Comparison of ENCODE assay signal across 2 cellular contexts in the genomic region with DNA sequence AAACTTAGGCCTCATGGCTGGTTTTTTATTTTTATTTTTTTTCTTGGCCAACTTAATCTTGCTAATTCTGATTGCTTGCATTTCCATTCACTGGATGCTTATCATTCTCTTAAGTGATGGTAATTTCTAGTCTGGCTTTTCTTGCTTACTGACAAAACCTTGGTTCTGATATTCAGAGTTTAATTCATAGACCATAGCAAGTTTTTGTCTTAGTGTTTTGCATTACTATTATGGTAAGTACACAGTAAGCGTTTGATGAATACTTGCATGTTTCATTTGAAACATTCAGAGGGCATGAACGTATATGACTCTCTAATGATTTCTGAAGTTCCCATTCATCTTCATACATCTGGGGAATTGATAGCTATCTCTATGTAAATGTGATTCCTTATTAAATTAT.
TF ChIP-seq lines count a peak whose summit lies in the region.

No MANE protein-coding gene starts in this region.

TF ChIP-seq in GM23338, 12 proteins besides CTCF, POLR2A, EP300 and RAD21 (continued from another document):
- TF ChIP-seq, protein P1, sequence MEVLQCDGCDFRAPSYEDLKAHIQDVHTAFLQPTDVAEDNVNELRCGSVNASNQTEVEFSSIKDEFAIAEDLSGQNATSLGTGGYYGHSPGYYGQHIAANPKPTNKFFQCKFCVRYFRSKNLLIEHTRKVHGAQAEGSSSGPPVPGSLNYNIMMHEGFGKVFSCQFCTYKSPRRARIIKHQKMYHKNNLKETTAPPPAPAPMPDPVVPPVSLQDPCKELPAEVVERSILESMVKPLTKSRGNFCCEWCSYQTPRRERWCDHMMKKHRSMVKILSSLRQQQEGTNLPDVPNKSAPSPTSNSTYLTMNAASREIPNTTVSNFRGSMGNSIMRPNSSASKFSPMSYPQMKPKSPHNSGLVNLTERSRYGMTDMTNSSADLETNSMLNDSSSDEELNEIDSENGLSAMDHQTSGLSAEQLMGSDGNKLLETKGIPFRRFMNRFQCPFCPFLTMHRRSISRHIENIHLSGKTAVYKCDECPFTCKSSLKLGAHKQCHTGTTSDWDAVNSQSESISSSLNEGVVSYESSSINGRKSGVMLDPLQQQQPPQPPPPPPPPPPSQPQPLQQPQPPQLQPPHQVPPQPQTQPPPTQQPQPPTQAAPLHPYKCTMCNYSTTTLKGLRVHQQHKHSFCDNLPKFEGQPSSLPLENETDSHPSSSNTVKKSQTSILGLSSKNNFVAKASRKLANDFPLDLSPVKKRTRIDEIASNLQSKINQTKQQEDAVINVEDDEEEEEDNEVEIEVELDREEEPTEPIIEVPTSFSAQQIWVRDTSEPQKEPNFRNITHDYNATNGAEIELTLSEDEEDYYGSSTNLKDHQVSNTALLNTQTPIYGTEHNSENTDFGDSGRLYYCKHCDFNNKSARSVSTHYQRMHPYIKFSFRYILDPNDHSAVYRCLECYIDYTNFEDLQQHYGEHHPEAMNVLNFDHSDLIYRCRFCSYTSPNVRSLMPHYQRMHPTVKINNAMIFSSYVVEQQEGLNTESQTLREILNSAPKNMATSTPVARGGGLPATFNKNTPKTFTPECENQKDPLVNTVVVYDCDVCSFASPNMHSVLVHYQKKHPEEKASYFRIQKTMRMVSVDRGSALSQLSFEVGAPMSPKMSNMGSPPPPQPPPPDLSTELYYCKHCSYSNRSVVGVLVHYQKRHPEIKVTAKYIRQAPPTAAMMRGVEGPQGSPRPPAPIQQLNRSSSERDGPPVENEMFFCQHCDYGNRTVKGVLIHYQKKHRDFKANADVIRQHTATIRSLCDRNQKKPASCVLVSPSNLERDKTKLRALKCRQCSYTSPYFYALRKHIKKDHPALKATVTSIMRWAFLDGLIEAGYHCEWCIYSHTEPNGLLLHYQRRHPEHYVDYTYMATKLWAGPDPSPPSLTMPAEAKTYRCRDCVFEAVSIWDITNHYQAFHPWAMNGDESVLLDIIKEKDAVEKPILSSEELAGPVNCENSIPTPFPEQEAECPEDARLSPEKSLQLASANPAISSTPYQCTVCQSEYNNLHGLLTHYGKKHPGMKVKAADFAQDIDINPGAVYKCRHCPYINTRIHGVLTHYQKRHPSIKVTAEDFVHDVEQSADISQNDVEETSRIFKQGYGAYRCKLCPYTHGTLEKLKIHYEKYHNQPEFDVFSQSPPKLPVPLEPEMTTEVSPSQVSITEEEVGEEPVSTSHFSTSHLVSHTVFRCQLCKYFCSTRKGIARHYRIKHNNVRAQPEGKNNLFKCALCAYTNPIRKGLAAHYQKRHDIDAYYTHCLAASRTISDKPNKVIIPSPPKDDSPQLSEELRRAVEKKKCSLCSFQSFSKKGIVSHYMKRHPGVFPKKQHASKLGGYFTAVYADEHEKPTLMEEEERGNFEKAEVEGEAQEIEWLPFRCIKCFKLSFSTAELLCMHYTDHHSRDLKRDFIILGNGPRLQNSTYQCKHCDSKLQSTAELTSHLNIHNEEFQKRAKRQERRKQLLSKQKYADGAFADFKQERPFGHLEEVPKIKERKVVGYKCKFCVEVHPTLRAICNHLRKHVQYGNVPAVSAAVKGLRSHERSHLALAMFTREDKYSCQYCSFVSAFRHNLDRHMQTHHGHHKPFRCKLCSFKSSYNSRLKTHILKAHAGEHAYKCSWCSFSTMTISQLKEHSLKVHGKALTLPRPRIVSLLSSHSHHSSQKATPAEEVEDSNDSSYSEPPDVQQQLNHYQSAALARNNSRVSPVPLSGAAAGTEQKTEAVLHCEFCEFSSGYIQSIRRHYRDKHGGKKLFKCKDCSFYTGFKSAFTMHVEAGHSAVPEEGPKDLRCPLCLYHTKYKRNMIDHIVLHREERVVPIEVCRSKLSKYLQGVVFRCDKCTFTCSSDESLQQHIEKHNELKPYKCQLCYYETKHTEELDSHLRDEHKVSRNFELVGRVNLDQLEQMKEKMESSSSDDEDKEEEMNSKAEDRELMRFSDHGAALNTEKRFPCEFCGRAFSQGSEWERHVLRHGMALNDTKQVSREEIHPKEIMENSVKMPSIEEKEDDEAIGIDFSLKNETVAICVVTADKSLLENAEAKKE (CRISPR knock-in tag; IDR thresholded peaks at IDR 0.05), result no peak
- no peak for TF ChIP-seq NANOG (IDR thresholded peaks at IDR 0.05; ENCODE audit: borderline replicate concordance)
- no peak for TF ChIP-seq POLR2AphosphoS5 (IDR thresholded peaks at IDR 0.05; ENCODE audit: low read depth)
- TF ChIP-seq REST (IDR thresholded peaks at IDR 0.05; ENCODE audit: unreplicated experiment), result no peak
- no peak for TF ChIP-seq STAT1 (IDR thresholded peaks at IDR 0.05; ENCODE audit: unreplicated experiment)
- TF ChIP-seq EZH2phosphoT487 (IDR thresholded peaks at IDR 0.05; ENCODE audit: unreplicated experiment), result no peak
- no peak for TF ChIP-seq EZH2 (IDR thresholded peaks at IDR 0.05; ENCODE audit: low read depth, unreplicated experiment)
- no peak for TF ChIP-seq ETS1 (IDR thresholded peaks at IDR 0.05)
- TF ChIP-seq CREB1 (CRISPR knock-in tag; IDR thresholded peaks at IDR 0.05; ENCODE audit: low read depth), result no peak
- TF ChIP-seq JUNB (IDR thresholded peaks at IDR 0.05; ENCODE audit: unreplicated experiment), result no peak

TF ChIP-seq in WTC11, 78 proteins besides CTCF, POLR2A, EP300 and RAD21 (continued from another document):
- TF ChIP-seq EMX1 (CRISPR knock-in tag; IDR thresholded peaks at IDR 0.05) (no peak), SMAD4 (CRISPR knock-in tag; IDR thresholded peaks at IDR 0.05) (no peak), ZMAT4 (CRISPR knock-in tag; IDR thresholded peaks at IDR 0.05) (no peak), AR (CRISPR knock-in tag; IDR thresholded peaks at IDR 0.05) (no peak), FOXP4 (CRISPR knock-in tag; IDR thresholded peaks at IDR 0.05) (no peak), TEAD1 (CRISPR knock-in tag; IDR thresholded peaks at IDR 0.05) (no peak), ZNF396 (CRISPR knock-in tag; IDR thresholded peaks at IDR 0.05; ENCODE audit: borderline replicate concordance) (no peak), GRHL2 (CRISPR knock-in tag; IDR thresholded peaks at IDR 0.05; ENCODE audit: insufficient replicate concordance, severe bottlenecking) (no peak), FOXP1 (CRISPR knock-in tag; IDR thresholded peaks at IDR 0.05; ENCODE audit: borderline replicate concordance) (no peak), ELF4 (CRISPR knock-in tag; IDR thresholded peaks at IDR 0.05; ENCODE audit: low read depth) (no peak), ZNF121 (CRISPR knock-in tag; IDR thresholded peaks at IDR 0.05) (no peak)
- TF ChIP-seq, protein P2, sequence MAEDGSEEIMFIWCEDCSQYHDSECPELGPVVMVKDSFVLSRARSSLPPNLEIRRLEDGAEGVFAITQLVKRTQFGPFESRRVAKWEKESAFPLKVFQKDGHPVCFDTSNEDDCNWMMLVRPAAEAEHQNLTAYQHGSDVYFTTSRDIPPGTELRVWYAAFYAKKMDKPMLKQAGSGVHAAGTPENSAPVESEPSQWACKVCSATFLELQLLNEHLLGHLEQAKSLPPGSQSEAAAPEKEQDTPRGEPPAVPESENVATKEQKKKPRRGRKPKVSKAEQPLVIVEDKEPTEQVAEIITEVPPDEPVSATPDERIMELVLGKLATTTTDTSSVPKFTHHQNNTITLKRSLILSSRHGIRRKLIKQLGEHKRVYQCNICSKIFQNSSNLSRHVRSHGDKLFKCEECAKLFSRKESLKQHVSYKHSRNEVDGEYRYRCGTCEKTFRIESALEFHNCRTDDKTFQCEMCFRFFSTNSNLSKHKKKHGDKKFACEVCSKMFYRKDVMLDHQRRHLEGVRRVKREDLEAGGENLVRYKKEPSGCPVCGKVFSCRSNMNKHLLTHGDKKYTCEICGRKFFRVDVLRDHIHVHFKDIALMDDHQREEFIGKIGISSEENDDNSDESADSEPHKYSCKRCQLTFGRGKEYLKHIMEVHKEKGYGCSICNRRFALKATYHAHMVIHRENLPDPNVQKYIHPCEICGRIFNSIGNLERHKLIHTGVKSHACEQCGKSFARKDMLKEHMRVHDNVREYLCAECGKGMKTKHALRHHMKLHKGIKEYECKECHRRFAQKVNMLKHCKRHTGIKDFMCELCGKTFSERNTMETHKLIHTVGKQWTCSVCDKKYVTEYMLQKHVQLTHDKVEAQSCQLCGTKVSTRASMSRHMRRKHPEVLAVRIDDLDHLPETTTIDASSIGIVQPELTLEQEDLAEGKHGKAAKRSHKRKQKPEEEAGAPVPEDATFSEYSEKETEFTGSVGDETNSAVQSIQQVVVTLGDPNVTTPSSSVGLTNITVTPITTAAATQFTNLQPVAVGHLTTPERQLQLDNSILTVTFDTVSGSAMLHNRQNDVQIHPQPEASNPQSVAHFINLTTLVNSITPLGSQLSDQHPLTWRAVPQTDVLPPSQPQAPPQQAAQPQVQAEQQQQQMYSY (CRISPR knock-in tag; IDR thresholded peaks at IDR 0.05), result no peak
- TF ChIP-seq, protein P3, sequence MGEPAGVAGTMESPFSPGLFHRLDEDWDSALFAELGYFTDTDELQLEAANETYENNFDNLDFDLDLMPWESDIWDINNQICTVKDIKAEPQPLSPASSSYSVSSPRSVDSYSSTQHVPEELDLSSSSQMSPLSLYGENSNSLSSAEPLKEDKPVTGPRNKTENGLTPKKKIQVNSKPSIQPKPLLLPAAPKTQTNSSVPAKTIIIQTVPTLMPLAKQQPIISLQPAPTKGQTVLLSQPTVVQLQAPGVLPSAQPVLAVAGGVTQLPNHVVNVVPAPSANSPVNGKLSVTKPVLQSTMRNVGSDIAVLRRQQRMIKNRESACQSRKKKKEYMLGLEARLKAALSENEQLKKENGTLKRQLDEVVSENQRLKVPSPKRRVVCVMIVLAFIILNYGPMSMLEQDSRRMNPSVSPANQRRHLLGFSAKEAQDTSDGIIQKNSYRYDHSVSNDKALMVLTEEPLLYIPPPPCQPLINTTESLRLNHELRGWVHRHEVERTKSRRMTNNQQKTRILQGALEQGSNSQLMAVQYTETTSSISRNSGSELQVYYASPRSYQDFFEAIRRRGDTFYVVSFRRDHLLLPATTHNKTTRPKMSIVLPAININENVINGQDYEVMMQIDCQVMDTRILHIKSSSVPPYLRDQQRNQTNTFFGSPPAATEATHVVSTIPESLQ (CRISPR knock-in tag; IDR thresholded peaks at IDR 0.05), result no peak
